1 cellular context compared by ENCODE assay signal in the genomic region with DNA sequence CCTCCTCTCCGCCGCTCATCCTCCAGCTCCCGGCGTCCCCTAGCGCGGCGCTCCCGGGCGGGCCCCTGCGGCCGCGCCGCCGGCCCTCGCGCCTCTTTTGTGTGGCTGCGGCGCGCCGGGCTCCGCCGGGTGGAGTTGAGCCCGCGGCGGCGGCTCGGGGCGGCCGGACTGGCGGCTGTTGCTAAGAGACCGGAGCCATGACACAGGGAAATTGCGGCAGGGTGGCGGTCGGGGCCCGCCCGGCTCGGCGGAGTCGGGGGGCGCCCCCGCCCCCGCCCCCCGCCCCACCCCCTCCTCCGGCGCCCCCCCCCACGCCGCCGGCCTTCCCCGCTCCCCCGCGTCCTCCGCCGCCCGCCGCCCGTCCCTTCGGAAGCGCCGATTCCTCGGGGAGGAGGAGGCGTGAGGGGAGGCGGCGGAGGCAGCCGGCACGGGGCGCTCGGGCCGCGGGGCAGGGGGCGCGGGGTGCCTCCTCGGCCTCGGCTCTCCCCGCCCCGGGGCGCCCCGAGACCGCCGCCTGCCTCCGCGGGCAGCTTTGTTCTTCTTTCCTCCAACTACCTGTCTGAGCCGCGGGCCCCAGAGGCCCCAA.
TF ChIP-seq lines count a peak whose summit lies in the region.

A gene (minus strand): TSS at position 223 of the 586 bp plus-strand sequence. CDS start 3,459 bp downstream, outside the sequence.

TF ChIP-seq in SK-N-SH, 30 proteins besides CTCF, POLR2A, EP300 and RAD21 (continued from another document):
- TF ChIP-seq POLR2AphosphoS5 (IDR thresholded peaks at IDR 0.05; ENCODE audit: low read depth, low read length) (no peak), MEF2A (IDR thresholded peaks at IDR 0.05; ENCODE audit: borderline replicate concordance, low read depth) (no peak), FOSL2 (IDR thresholded peaks at IDR 0.05; ENCODE audit: borderline replicate concordance, low read depth) (no peak), SIN3A (IDR thresholded peaks at IDR 0.05; ENCODE audit: borderline replicate concordance, low read depth, low read length) (no peak), ELF1 (IDR thresholded peaks at IDR 0.05) (no peak), TEAD4 (IDR thresholded peaks at IDR 0.05; ENCODE audit: borderline replicate concordance, insufficient read depth) (no peak), GATA2 (CRISPR knock-in tag; IDR thresholded peaks at IDR 0.05) (no peak), JUND (IDR thresholded peaks at IDR 0.05) (no peak), TAF1 (IDR thresholded peaks at IDR 0.05; ENCODE audit: borderline replicate concordance, low read depth, low read length) (no peak), RXRA (IDR thresholded peaks at IDR 0.05; ENCODE audit: borderline replicate concordance, low read depth) (no peak), FOXM1 (IDR thresholded peaks at IDR 0.05; ENCODE audit: low read depth) (no peak), YY1 (IDR thresholded peaks at IDR 0.05; ENCODE audit: low read depth) (no peak)
- TF ChIP-seq, protein P1, sequence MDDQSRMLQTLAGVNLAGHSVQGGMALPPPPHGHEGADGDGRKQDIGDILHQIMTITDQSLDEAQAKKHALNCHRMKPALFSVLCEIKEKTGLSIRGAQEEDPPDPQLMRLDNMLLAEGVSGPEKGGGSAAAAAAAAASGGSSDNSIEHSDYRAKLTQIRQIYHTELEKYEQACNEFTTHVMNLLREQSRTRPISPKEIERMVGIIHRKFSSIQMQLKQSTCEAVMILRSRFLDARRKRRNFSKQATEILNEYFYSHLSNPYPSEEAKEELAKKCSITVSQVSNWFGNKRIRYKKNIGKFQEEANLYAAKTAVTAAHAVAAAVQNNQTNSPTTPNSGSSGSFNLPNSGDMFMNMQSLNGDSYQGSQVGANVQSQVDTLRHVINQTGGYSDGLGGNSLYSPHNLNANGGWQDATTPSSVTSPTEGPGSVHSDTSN (IDR thresholded peaks at IDR 0.05), result no peak
- TF ChIP-seq, protein P2, sequence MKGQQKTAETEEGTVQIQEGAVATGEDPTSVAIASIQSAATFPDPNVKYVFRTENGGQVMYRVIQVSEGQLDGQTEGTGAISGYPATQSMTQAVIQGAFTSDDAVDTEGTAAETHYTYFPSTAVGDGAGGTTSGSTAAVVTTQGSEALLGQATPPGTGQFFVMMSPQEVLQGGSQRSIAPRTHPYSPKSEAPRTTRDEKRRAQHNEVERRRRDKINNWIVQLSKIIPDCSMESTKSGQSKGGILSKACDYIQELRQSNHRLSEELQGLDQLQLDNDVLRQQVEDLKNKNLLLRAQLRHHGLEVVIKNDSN (IDR thresholded peaks at IDR 0.05; ENCODE audit: borderline replicate concordance, low read depth), result no peak
- TF ChIP-seq, protein P3, sequence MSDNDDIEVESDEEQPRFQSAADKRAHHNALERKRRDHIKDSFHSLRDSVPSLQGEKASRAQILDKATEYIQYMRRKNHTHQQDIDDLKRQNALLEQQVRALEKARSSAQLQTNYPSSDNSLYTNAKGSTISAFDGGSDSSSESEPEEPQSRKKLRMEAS (IDR thresholded peaks at IDR 0.05; ENCODE audit: low read depth), result no peak
